In the genomic region with DNA sequence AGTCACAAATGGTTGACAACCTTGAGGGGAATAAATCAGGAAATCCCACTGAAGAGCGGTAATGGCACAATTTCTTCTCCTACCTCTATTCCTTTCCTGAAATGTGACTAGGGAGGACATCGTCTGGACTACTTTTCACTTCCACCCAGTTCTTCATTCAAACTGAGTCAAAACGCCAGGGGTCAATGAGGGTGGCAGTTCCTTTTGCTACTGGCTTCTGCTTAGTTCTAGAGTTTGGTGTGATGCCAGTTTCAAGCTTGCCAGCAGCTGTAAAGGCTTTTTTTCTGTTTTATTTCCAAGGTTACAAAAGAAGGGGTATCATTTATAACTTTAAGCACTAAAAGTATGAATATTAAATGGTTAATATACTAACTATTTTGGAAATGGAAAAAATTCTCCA, we compare ENCODE assay signal across 25 cellular contexts.
"Had no signal": no experiment of that assay in that cellular context is flagged by ENCODE, and none has a peak within 500 bp of the region (broad histone marks: within the 10 kb centered on the region; RNA-seq: fewer than 3 reads in every experiment).

No MANE protein-coding gene starts in this region.

- H3K4me3 ChIP-seq: breast epithelium, coronary artery, esophagus muscularis mucosa, gastroesophageal sphincter, heart right ventricle, sigmoid colon, thoracic aorta, vagina had no signal

- H3K4me1 Mint-ChIP-seq: activated naive CD8-positive, alpha-beta T cell treated with anti-CD3 and anti-CD28 coated beads for 36 hours; central memory CD8-positive, alpha-beta T cell; naive B cell had no signal

- H3K27ac ChIP-seq: breast epithelium, coronary artery, esophagus muscularis mucosa, gastroesophageal sphincter, heart right ventricle, parathyroid adenoma, sigmoid colon, thoracic aorta, vagina had no signal

- H3K36me3 Mint-ChIP-seq: activated naive CD8-positive, alpha-beta T cell treated with anti-CD3 and anti-CD28 coated beads for 36 hours; naive B cell had no signal

- H3K9me3 ChIP-seq: breast epithelium, esophagus muscularis mucosa, gastroesophageal sphincter, sigmoid colon, thoracic aorta, vagina had no signal

- H3K9me3 Mint-ChIP-seq: activated naive CD8-positive, alpha-beta T cell treated with anti-CD3 and anti-CD28 coated beads for 36 hours; central memory CD8-positive, alpha-beta T cell; naive B cell; type B pancreatic cell had no signal

- H3K4me3 Mint-ChIP-seq: activated naive CD8-positive, alpha-beta T cell treated with anti-CD3 and anti-CD28 coated beads for 36 hours; central memory CD8-positive, alpha-beta T cell; naive B cell; type B pancreatic cell had no signal

- H3K4me1 ChIP-seq: breast epithelium, esophagus muscularis mucosa, heart right ventricle, parathyroid adenoma had no signal

- H3K27me3 ChIP-seq: breast epithelium, esophagus muscularis mucosa, gastroesophageal sphincter, heart right ventricle, sigmoid colon, vagina had no signal

- H3K79me2 ChIP-seq: parathyroid adenoma had no signal

- H3K27me3 Mint-ChIP-seq: activated naive CD8-positive, alpha-beta T cell treated with anti-CD3 and anti-CD28 coated beads for 36 hours; central memory CD8-positive, alpha-beta T cell; naive B cell; type B pancreatic cell had no signal

- H3K27ac Mint-ChIP-seq: activated naive CD8-positive, alpha-beta T cell treated with anti-CD3 and anti-CD28 coated beads for 36 hours; naive B cell; type B pancreatic cell had no signal

- H2AFZ ChIP-seq: parathyroid adenoma had no signal

- H3K36me3 ChIP-seq: breast epithelium, esophagus muscularis mucosa, gastroesophageal sphincter, heart right ventricle, sigmoid colon, thoracic aorta, vagina had no signal

- DNase-seq: activated CD4-positive, alpha-beta T cell treated with anti-CD3 and anti-CD28 coated beads for 4 hours; activated CD4-positive, alpha-beta T cell treated with anti-CD3 and anti-CD28 coated beads, Interleukin-2, amount 50 U/mL, for 48 hours; activated CD4-positive, CD25-positive, alpha-beta regulatory T cell; activated CD8-positive, alpha-beta memory T cell treated with anti-CD3 and anti-CD28 coated beads, Interleukin-2, amount 50 U/mL, for 48 hours; activated naive CD4-positive, alpha-beta T cell treated with Interleukin-2 at 50 U/mL for 16 hours; activated naive CD8-positive, alpha-beta T cell treated with anti-CD3 and anti-CD28 coated beads for 36 hours; activated T-cell treated with anti-CD3 and anti-CD28 coated beads, Interleukin-2, amount 50 U/mL, for 48 hours; heart right ventricle; islet precursor cell; left colon; mesenchymal stem cell; naive B cell; sigmoid colon; stimulated activated CD4-positive, alpha-beta T cell treated with anti-CD3 and anti-CD28 coated beads, Interleukin-4, amount 100 ng/mL, for 1 hour; stimulated activated naive CD4-positive, alpha-beta T cell; T-helper 9 cell had no signal

- H3K9ac ChIP-seq: parathyroid adenoma had no signal

- ATAC-seq: gastroesophageal sphincter, heart right ventricle, left colon had no signal
